In genomic region chr5:175816348-175816747, GRCh38 we compare ENCODE assay signal across 28 cellular contexts. TPM values are rescaled to one million over a fixed set of nuclear protein-coding genes. Genes with fewer than 3 reads are reported as not detected.
"Had no signal": no experiment of that assay in that cellular context is flagged by ENCODE, and none has a peak within 500 bp of the region (broad histone marks: within the 10 kb centered on the region; RNA-seq: fewer than 3 reads in every experiment).

No MANE protein-coding gene starts in this region.

- ATAC-seq: activated T-cell treated with anti-CD3 and anti-CD28 coated beads, Interleukin-2, amount 50 U/mL, for 72 hours; foreskin keratinocyte; natural killer cell; stimulated activated naive CD8-positive, alpha-beta T cell treated with anti-CD3 and anti-CD28 coated beads, Interleukin-15, Interleukin-2, amounts not matched to agents 100 U/mL and 50 U/mL, for 24 hours had no signal

- H3K27ac ChIP-seq: foreskin keratinocyte, left ventricle myocardium inferior, prostate gland, right atrium auricular region, upper lobe of left lung had no signal

- H3K4me1 ChIP-seq: foreskin keratinocyte, left ventricle myocardium inferior, prostate gland, right atrium auricular region, upper lobe of left lung had no signal

- H3K4me1 Mint-ChIP-seq: activated CD4-positive, alpha-beta memory T cell treated with anti-CD3 and anti-CD28 coated beads, Interleukin-2, amount 10 ng/mL, durations not matched to agents 7 days and 5 days; activated CD4-positive, alpha-beta T cell treated with anti-CD3 and anti-CD28 coated beads, Interleukin-2, amount 10 ng/mL, durations not matched to agents 24 days and 14 days; natural killer cell had no signal

- H3K9me3 Mint-ChIP-seq: activated CD4-positive, alpha-beta memory T cell treated with anti-CD3 and anti-CD28 coated beads, Interleukin-2, amount 10 ng/mL, durations not matched to agents 7 days and 5 days; activated CD4-positive, alpha-beta T cell treated with anti-CD3 and anti-CD28 coated beads, Interleukin-2, amount 10 ng/mL, durations not matched to agents 24 days and 14 days; activated T-cell treated with anti-CD3 and anti-CD28 coated beads, Interleukin-2, amount 50 U/mL, for 72 hours; natural killer cell; T-helper 1 cell treated with Interleukin-12 subunit alpha and Interleukin-12 subunit beta and Interleukin-4 antibody, amounts not matched to agents 30 μg/mL and 1 μg/mL, for 36 hours had no signal

- H3K27me3 ChIP-seq: foreskin keratinocyte, right atrium auricular region, upper lobe of left lung had no signal

- DNase-seq: activated CD4-positive, alpha-beta memory T cell treated with anti-CD3 and anti-CD28 coated beads, Interleukin-2, amount 10 ng/mL, durations not matched to agents 7 days and 5 days; activated CD4-positive, alpha-beta T cell treated with anti-CD3 and anti-CD28 coated beads, Interleukin-2, amount 10 ng/mL, durations not matched to agents 24 days and 14 days; activated effector memory CD4-positive, alpha-beta T cell treated with Interleukin-2 at 50 U/mL for 16 hours; activated naive CD4-positive, alpha-beta T cell treated with anti-CD3 and anti-CD28 coated beads, Interleukin-2, amount 50 U/mL, for 16 hours; activated T-cell treated with anti-CD3 and anti-CD28 coated beads, Interleukin-2, amount 50 U/mL, for 72 hours; caudate nucleus; dermis blood vessel endothelial cell; effector CD8-positive, alpha-beta T cell; erythroblast; kidney glomerular epithelial cell; left ventricle myocardium inferior; midbrain; natural killer cell; stimulated activated CD4-positive, alpha-beta T cell treated with anti-CD3 and anti-CD28 coated beads, Interleukin-12 subunit alpha, Interleukin-12 subunit beta, amount 100 ng/mL, for 4 hours; stimulated activated CD4-positive, alpha-beta T cell treated with anti-CD3 and anti-CD28 coated beads, Interleukin-4, amount 100 ng/mL, for 4 hours; stimulated activated naive CD8-positive, alpha-beta T cell treated with anti-CD3 and anti-CD28 coated beads, Interleukin-15, Interleukin-2, amounts not matched to agents 100 U/mL and 50 U/mL, for 24 hours; T1000; upper lobe of left lung had no signal

- H3K36me3 ChIP-seq: left ventricle myocardium inferior, prostate gland, right atrium auricular region, upper lobe of left lung had no signal

- H3K27ac Mint-ChIP-seq: activated CD4-positive, alpha-beta memory T cell treated with anti-CD3 and anti-CD28 coated beads, Interleukin-2, amount 10 ng/mL, durations not matched to agents 7 days and 5 days; activated CD4-positive, alpha-beta T cell treated with anti-CD3 and anti-CD28 coated beads, Interleukin-2, amount 10 ng/mL, durations not matched to agents 24 days and 14 days; activated T-cell treated with anti-CD3 and anti-CD28 coated beads, Interleukin-2, amount 50 U/mL, for 72 hours; natural killer cell; T-helper 1 cell treated with Interleukin-12 subunit alpha and Interleukin-12 subunit beta and Interleukin-4 antibody, amounts not matched to agents 30 μg/mL and 1 μg/mL, for 36 hours had no signal

- H3K27me3 Mint-ChIP-seq: activated CD4-positive, alpha-beta T cell treated with anti-CD3 and anti-CD28 coated beads, Interleukin-2, amount 10 ng/mL, durations not matched to agents 24 days and 14 days had no signal

- H3K4me3 ChIP-seq: left ventricle myocardium inferior, prostate gland, right atrium auricular region, upper lobe of left lung had no signal

- H3K4me3 Mint-ChIP-seq: activated CD4-positive, alpha-beta memory T cell treated with anti-CD3 and anti-CD28 coated beads, Interleukin-2, amount 10 ng/mL, durations not matched to agents 7 days and 5 days; activated CD4-positive, alpha-beta T cell treated with anti-CD3 and anti-CD28 coated beads, Interleukin-2, amount 10 ng/mL, durations not matched to agents 24 days and 14 days; activated T-cell treated with anti-CD3 and anti-CD28 coated beads, Interleukin-2, amount 50 U/mL, for 72 hours; brain; natural killer cell; T-helper 1 cell treated with Interleukin-12 subunit alpha and Interleukin-12 subunit beta and Interleukin-4 antibody, amounts not matched to agents 30 μg/mL and 1 μg/mL, for 36 hours had no signal

- H3K36me3 Mint-ChIP-seq: natural killer cell had no signal

- H3K9me3 ChIP-seq: left ventricle myocardium inferior, prostate gland, right atrium auricular region, upper lobe of left lung had no signal

RNA-seq across cellular contexts. Expression of gene CPLX2, which starts 55.0 kb away (rescaled TPM):
- total RNA-seq: activated CD4-positive, alpha-beta memory T cell treated with anti-CD3 and anti-CD28 coated beads, Interleukin-2, amount 10 ng/mL, durations not matched to agents 7 days and 5 days; activated CD4-positive, alpha-beta T cell treated with anti-CD3 and anti-CD28 coated beads, Interleukin-2, amount 10 ng/mL, durations not matched to agents 24 days and 14 days; activated T-cell treated with anti-CD3 and anti-CD28 coated beads, Interleukin-2, amount 50 U/mL, for 72 hours; aorta; dermis blood vessel endothelial cell; foreskin keratinocyte; glomerular endothelial cell; left ventricle myocardium inferior; lung microvascular endothelial cell; natural killer cell; osteocyte; right atrium auricular region; subcutaneous adipose tissue had no signal
- polyA plus RNA-seq: aorta, foreskin keratinocyte had no signal
